In genomic region chr6:149450679-149451360, GRCh38 we compare ENCODE assay signal across 8 cellular contexts. TPM values are rescaled to one million over a fixed set of nuclear protein-coding genes. Genes with fewer than 3 reads are reported as not detected.
DNase-seq lines count a peak whose midpoint lies in the region; ATAC-seq and TF ChIP-seq lines count a peak whose summit lies in the region.

No MANE protein-coding gene starts in this region.

- ATAC-seq in HG03442 (IDR thresholded peaks at IDR 0.05; ENCODE audit: unreplicated experiment): no peak
- ATAC-seq in HG03095 (IDR thresholded peaks at IDR 0.05; ENCODE audit: unreplicated experiment): no peak

- H3K27ac Mint-ChIP-seq in Caco-2 (ENCODE audit: unreplicated experiment): no peak overlapping the region

- no peaks in the 10 kb centered on the region for H3K27me3 ChIP-seq in Caco-2 (replicated peaks; ENCODE audit: control insufficient read depth, insufficient read depth, low read length)
- H3K27me3 ChIP-seq in adipocyte (replicated peaks; ENCODE audit: control insufficient read depth, insufficient read depth, low read length): peaks cover 12% of the 10 kb centered on the region

- DNase-seq in Caco-2: peak in 1 of 2 experiments; percentile 29
- DNase-seq in adipocyte (ENCODE audit: low read depth): no peak
- peak in 26 of 51 donors; percentile 9 to 53 (median 31) for DNase-seq in hypothalamus (lab: John Stamatoyannopoulos, UW)
- peak; percentile 75 for DNase-seq in retina
- DNase-seq in ACHN: no peak
- no peak for DNase-seq in D341Med (ENCODE audit: low spot score)

- in situ Hi-C loops in ACHN (cut with HindIII; ENCODE audit: low pct_ligation_motif_present, low pct_unique_long_range_greater_than_20kb, low sequenced_read_pairs): no loop called here

- no peaks in the 10 kb centered on the region for H3K27me3 Mint-ChIP-seq in Caco-2 (ENCODE audit: insufficient read depth, unreplicated experiment)

- H3K4me1 Mint-ChIP-seq in Caco-2 (ENCODE audit: low read depth, unreplicated experiment): no peaks in the 10 kb centered on the region

- no peaks in the 10 kb centered on the region for H3K36me3 Mint-ChIP-seq in Caco-2 (ENCODE audit: insufficient read depth, unreplicated experiment)

- peak overlapping the region; percentile 34 for H3K4me3 ChIP-seq in Caco-2 (ENCODE audit: low read depth, low read length)
- H3K4me3 ChIP-seq in adipocyte (ENCODE audit: low read length): peak overlapping the region; percentile 53

- TF ChIP-seq CTCF in Caco-2 (IDR thresholded peaks at IDR 0.05; ENCODE audit: insufficient read depth in 1 of 2, low read depth in 1 of 2, low read length in 1 of 2, severe bottlenecking in 1 of 2, unreplicated experiment in 1 of 2): no peak

- peak overlapping the region; percentile 66 for H3K4me3 Mint-ChIP-seq in Caco-2 (ENCODE audit: unreplicated experiment)

- H3K36me3 ChIP-seq in Caco-2 (ENCODE audit: control insufficient read depth, insufficient read depth, low read length) (no peaks in the 10 kb centered on the region), adipocyte (ENCODE audit: control insufficient read depth, insufficient read depth, low read length, severe bottlenecking) (no peaks in the 10 kb centered on the region)

- H3K9me3 ChIP-seq in Caco-2 (no peaks in the 10 kb centered on the region), adipocyte (ENCODE audit: control insufficient read depth, low read length) (no peaks in the 10 kb centered on the region)

- no TSS peak for BruUV-seq in Caco-2 (replicated peaks; lab: Mats Ljungman, UMichigan)

- H3K9ac ChIP-seq in adipocyte (ENCODE audit: low read length): peak overlapping the region; percentile 23

- CTCF ChIA-PET in Caco-2 (lab: Charles Lee): interaction anchor here (0.6 to 1.2 kb wide), 2 partner anchors 27 to 422 kb away, joined by 3 read pairs; no protein-coding TSS in a partner anchor

- H3K9me3 Mint-ChIP-seq in Caco-2 (ENCODE audit: unreplicated experiment): no peaks in the 10 kb centered on the region

- intact Hi-C loops in Caco-2 (cut with micrococcal nuclease; ENCODE audit: unreplicated experiment): no loop called here

- POLR2A ChIA-PET in Caco-2 (lab: Charles Lee): no interaction called here

- H3K4me1 ChIP-seq in Caco-2: peaks cover 10% of the 10 kb centered on the region; the same call in 1 of the 2 replicates
- peaks cover 21% of the 10 kb centered on the region for H3K4me1 ChIP-seq in adipocyte (ENCODE audit: control insufficient read depth, insufficient read depth, low read length)

RNA-seq across cellular contexts. Expression of gene ZC3H12D, which starts 34.0 kb away (rescaled TPM):
- 0.57 and 0.65 TPM in 2 replicates for total RNA-seq in Caco-2 (2022)

RNA-seq across cellular contexts. Expression of gene SUMO4, which starts 50.8 kb away (rescaled TPM):
- 1.7 and 2.4 TPM in 2 replicates for total RNA-seq in Caco-2 (2022)

Comparison
In these comparisons a context has a peak if more than half of its experiments do, and no peak if none do; other contexts are left out.
1. DNase-seq: peak in hypothalamus (26 of 51) and retina (single experiment); none in adipocyte (single experiment), ACHN (single experiment) and D341Med (single experiment).